In the genomic region with DNA sequence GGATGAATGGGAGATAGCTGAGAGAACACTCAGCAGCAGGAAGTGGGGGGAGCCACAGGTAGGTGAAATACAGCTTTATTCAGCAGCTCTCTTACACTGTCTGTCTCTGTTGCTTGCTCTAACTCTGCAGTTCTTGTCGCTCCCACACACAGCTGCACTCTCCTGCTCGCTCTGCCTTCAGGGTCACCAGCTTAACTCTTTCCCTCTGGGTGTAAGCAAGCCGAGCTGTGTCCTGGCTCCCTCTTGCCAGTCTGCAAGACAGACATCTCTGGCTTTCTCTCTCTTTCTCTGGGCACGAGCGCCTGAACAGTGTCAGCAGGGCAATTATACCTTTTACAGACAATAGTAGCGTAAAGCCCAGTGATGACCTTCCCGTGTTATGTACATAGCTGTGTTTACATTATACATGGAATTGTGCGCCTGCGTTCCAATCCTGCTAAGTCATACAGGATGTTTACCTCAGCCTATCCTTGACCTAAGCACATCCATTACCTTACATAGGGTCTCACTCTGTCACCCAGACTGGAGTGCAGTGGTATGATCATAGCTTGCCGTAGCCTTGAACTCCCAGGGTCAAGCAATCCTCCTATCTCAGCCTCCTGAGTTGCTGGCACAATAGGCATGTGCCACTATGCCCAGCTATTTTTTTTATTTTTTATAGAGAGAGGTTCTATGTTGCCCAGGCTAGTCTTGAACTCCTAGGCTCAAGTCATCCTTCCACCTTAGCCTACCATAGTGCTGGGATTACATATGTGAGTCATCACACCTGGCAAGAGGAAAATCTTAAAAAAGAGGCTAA, we compare ENCODE assay signal across 1 cellular context.
TF ChIP-seq lines count a peak whose summit lies in the region.

No MANE protein-coding gene starts in this region.

TF ChIP-seq in HepG2, 621 proteins besides CTCF, POLR2A, EP300 and RAD21 (continued from another document and continues in another):
- peak; percentile 99 for TF ChIP-seq ZNF770 (CRISPR knock-in tag; IDR thresholded peaks at IDR 0.05)
- TF ChIP-seq ZNF264 (CRISPR knock-in tag; IDR thresholded peaks at IDR 0.05): peak; percentile 37; the same call in 1 of the 2 replicates
- peak; percentile 77; the same call in 1 of the 2 replicates for TF ChIP-seq ZNF780A (CRISPR knock-in tag; IDR thresholded peaks at IDR 0.05)
- TF ChIP-seq AKAP8 (CRISPR knock-in tag; IDR thresholded peaks at IDR 0.05): peak; percentile 94
- peak; percentile 98 for TF ChIP-seq FOSL1 (CRISPR knock-in tag; IDR thresholded peaks at IDR 0.05; ENCODE audit: borderline replicate concordance)
- TF ChIP-seq XBP1 (CRISPR knock-in tag; IDR thresholded peaks at IDR 0.05): no peak; the same call in 1 of the 2 replicates
- no peak for TF ChIP-seq ZNF550 (CRISPR knock-in tag; IDR thresholded peaks at IDR 0.05; ENCODE audit: borderline replicate concordance)
- TF ChIP-seq, protein P1, sequence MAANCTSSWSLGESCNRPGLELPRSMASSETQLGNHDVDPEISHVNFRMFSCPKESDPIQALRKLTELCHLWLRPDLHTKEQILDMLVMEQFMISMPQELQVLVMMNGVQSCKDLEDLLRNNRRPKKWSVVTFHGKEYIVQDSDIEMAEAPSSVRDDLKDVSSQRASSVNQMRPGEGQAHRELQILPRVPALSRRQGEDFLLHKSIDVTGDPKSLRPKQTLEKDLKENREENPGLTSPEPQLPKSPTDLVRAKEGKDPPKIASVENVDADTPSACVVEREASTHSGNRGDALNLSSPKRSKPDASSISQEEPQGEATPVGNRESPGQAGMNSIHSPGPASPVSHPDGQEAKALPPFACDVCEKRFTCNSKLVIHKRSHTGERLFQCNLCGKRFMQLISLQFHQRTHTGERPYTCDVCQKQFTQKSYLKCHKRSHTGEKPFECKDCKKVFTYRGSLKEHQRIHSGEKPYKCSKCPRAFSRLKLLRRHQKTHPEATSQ (CRISPR knock-in tag; IDR thresholded peaks at IDR 0.05; ENCODE audit: borderline replicate concordance): peak; percentile 99; the same call in 1 of the 2 replicates
- peak; percentile 98 for TF ChIP-seq MIXL1 (CRISPR knock-in tag; IDR thresholded peaks at IDR 0.05)
- TF ChIP-seq ZNF44 (CRISPR knock-in tag; IDR thresholded peaks at IDR 0.05): 0 out of 2 replicates have a peak, but pooled peaks have one; percentile 84
- TF ChIP-seq ZNF329 (CRISPR knock-in tag; IDR thresholded peaks at IDR 0.05; ENCODE audit: low read depth): no peak
- no peak for TF ChIP-seq ZNF558 (CRISPR knock-in tag; IDR thresholded peaks at IDR 0.05; ENCODE audit: borderline replicate concordance)
- peak; percentile 94 for TF ChIP-seq PHF21A (CRISPR knock-in tag; IDR thresholded peaks at IDR 0.05)
- peak; percentile 74; the same call in 1 of the 2 replicates for TF ChIP-seq TFDP1 (CRISPR knock-in tag; IDR thresholded peaks at IDR 0.05; ENCODE audit: borderline replicate concordance)
- TF ChIP-seq ZNF615 (CRISPR knock-in tag; IDR thresholded peaks at IDR 0.05; ENCODE audit: borderline replicate concordance): no peak
- no peak for TF ChIP-seq SRSF4 (IDR thresholded peaks at IDR 0.05; ENCODE audit: low read depth, low read length, poor library complexity, severe bottlenecking)
- TF ChIP-seq PRPF4 (IDR thresholded peaks at IDR 0.05; ENCODE audit: low read depth, low read length, poor library complexity, severe bottlenecking): no peak
- TF ChIP-seq KAT2B (IDR thresholded peaks at IDR 0.05; ENCODE audit: borderline replicate concordance, low read depth, low read length): no peak
- TF ChIP-seq, protein P2, sequence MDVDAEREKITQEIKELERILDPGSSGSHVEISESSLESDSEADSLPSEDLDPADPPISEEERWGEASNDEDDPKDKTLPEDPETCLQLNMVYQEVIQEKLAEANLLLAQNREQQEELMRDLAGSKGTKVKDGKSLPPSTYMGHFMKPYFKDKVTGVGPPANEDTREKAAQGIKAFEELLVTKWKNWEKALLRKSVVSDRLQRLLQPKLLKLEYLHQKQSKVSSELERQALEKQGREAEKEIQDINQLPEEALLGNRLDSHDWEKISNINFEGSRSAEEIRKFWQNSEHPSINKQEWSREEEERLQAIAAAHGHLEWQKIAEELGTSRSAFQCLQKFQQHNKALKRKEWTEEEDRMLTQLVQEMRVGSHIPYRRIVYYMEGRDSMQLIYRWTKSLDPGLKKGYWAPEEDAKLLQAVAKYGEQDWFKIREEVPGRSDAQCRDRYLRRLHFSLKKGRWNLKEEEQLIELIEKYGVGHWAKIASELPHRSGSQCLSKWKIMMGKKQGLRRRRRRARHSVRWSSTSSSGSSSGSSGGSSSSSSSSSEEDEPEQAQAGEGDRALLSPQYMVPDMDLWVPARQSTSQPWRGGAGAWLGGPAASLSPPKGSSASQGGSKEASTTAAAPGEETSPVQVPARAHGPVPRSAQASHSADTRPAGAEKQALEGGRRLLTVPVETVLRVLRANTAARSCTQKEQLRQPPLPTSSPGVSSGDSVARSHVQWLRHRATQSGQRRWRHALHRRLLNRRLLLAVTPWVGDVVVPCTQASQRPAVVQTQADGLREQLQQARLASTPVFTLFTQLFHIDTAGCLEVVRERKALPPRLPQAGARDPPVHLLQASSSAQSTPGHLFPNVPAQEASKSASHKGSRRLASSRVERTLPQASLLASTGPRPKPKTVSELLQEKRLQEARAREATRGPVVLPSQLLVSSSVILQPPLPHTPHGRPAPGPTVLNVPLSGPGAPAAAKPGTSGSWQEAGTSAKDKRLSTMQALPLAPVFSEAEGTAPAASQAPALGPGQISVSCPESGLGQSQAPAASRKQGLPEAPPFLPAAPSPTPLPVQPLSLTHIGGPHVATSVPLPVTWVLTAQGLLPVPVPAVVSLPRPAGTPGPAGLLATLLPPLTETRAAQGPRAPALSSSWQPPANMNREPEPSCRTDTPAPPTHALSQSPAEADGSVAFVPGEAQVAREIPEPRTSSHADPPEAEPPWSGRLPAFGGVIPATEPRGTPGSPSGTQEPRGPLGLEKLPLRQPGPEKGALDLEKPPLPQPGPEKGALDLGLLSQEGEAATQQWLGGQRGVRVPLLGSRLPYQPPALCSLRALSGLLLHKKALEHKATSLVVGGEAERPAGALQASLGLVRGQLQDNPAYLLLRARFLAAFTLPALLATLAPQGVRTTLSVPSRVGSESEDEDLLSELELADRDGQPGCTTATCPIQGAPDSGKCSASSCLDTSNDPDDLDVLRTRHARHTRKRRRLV (CRISPR knock-in tag; IDR thresholded peaks at IDR 0.05): peak; percentile 87; the same call in 1 of the 2 replicates
- TF ChIP-seq, protein P3, sequence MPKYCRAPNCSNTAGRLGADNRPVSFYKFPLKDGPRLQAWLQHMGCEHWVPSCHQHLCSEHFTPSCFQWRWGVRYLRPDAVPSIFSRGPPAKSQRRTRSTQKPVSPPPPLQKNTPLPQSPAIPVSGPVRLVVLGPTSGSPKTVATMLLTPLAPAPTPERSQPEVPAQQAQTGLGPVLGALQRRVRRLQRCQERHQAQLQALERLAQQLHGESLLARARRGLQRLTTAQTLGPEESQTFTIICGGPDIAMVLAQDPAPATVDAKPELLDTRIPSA (CRISPR knock-in tag; IDR thresholded peaks at IDR 0.05; ENCODE audit: borderline replicate concordance): no peak
- peak; percentile 92; the same call in 1 of the 2 replicates for TF ChIP-seq ZNF784 (CRISPR knock-in tag; IDR thresholded peaks at IDR 0.05; ENCODE audit: borderline replicate concordance)
- TF ChIP-seq, protein P4, sequence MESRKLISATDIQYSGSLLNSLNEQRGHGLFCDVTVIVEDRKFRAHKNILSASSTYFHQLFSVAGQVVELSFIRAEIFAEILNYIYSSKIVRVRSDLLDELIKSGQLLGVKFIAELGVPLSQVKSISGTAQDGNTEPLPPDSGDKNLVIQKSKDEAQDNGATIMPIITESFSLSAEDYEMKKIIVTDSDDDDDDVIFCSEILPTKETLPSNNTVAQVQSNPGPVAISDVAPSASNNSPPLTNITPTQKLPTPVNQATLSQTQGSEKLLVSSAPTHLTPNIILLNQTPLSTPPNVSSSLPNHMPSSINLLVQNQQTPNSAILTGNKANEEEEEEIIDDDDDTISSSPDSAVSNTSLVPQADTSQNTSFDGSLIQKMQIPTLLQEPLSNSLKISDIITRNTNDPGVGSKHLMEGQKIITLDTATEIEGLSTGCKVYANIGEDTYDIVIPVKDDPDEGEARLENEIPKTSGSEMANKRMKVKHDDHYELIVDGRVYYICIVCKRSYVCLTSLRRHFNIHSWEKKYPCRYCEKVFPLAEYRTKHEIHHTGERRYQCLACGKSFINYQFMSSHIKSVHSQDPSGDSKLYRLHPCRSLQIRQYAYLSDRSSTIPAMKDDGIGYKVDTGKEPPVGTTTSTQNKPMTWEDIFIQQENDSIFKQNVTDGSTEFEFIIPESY (CRISPR knock-in tag; IDR thresholded peaks at IDR 0.05): peak; percentile 92
- TF ChIP-seq, protein P5, sequence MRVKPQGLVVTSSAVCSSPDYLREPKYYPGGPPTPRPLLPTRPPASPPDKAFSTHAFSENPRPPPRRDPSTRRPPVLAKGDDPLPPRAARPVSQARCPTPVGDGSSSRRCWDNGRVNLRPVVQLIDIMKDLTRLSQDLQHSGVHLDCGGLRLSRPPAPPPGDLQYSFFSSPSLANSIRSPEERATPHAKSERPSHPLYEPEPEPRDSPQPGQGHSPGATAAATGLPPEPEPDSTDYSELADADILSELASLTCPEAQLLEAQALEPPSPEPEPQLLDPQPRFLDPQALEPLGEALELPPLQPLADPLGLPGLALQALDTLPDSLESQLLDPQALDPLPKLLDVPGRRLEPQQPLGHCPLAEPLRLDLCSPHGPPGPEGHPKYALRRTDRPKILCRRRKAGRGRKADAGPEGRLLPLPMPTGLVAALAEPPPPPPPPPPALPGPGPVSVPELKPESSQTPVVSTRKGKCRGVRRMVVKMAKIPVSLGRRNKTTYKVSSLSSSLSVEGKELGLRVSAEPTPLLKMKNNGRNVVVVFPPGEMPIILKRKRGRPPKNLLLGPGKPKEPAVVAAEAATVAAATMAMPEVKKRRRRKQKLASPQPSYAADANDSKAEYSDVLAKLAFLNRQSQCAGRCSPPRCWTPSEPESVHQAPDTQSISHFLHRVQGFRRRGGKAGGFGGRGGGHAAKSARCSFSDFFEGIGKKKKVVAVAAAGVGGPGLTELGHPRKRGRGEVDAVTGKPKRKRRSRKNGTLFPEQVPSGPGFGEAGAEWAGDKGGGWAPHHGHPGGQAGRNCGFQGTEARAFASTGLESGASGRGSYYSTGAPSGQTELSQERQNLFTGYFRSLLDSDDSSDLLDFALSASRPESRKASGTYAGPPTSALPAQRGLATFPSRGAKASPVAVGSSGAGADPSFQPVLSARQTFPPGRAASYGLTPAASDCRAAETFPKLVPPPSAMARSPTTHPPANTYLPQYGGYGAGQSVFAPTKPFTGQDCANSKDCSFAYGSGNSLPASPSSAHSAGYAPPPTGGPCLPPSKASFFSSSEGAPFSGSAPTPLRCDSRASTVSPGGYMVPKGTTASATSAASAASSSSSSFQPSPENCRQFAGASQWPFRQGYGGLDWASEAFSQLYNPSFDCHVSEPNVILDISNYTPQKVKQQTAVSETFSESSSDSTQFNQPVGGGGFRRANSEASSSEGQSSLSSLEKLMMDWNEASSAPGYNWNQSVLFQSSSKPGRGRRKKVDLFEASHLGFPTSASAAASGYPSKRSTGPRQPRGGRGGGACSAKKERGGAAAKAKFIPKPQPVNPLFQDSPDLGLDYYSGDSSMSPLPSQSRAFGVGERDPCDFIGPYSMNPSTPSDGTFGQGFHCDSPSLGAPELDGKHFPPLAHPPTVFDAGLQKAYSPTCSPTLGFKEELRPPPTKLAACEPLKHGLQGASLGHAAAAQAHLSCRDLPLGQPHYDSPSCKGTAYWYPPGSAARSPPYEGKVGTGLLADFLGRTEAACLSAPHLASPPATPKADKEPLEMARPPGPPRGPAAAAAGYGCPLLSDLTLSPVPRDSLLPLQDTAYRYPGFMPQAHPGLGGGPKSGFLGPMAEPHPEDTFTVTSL (CRISPR knock-in tag; IDR thresholded peaks at IDR 0.05; ENCODE audit: borderline replicate concordance): peak; percentile 99
- TF ChIP-seq ELF4 (CRISPR knock-in tag; IDR thresholded peaks at IDR 0.05; ENCODE audit: borderline replicate concordance): peak; percentile 77; the same call in 1 of the 2 replicates
- peak; percentile 75; the same call in 1 of the 2 replicates for TF ChIP-seq ZNF281 (CRISPR knock-in tag; IDR thresholded peaks at IDR 0.05; ENCODE audit: borderline replicate concordance)
- peak; percentile 71 for TF ChIP-seq ZNF24 (IDR thresholded peaks at IDR 0.05)
- no peak for TF ChIP-seq MLLT10 (CRISPR knock-in tag; IDR thresholded peaks at IDR 0.05)
